In genomic region chr3:178258121-178258520, GRCh38 we compare ENCODE assay signal across 3 cellular contexts.
TF ChIP-seq lines count a peak whose summit lies in the region.

No MANE protein-coding gene starts in this region.

TF ChIP-seq in IMR-90, 13 proteins besides CTCF, POLR2A, EP300 and RAD21:
- TF ChIP-seq NFE2L2 (IDR thresholded peaks at IDR 0.05; ENCODE audit: low read depth, low read length), result no peak
- no peak for TF ChIP-seq USF2 (IDR thresholded peaks at IDR 0.05; ENCODE audit: low read depth, low read length)
- no peak for TF ChIP-seq CHD1 (IDR thresholded peaks at IDR 0.05; ENCODE audit: low read depth, low read length)
- no peak for TF ChIP-seq BHLHE40 (IDR thresholded peaks at IDR 0.05; ENCODE audit: low read depth, low read length)
- TF ChIP-seq SMC3 (IDR thresholded peaks at IDR 0.05; ENCODE audit: low read depth, low read length), result no peak
- no peak for TF ChIP-seq MAZ (IDR thresholded peaks at IDR 0.05; ENCODE audit: borderline replicate concordance, low read depth, low read length)
- no peak for TF ChIP-seq CEBPB (IDR thresholded peaks at IDR 0.05; ENCODE audit: low read depth, low read length)
- TF ChIP-seq RFX5 (IDR thresholded peaks at IDR 0.05; ENCODE audit: low read depth, low read length), result no peak

TF ChIP-seq in K562, 482 proteins besides CTCF, POLR2A, EP300 and RAD21 (continues in another document):
- TF ChIP-seq TCF3 (CRISPR knock-in tag; IDR thresholded peaks at IDR 0.05) (no peak), EHMT2 (IDR thresholded peaks at IDR 0.05) (peak; percentile 70; the same call in 1 of the 2 replicates), CHD4 (IDR thresholded peaks at IDR 0.05; ENCODE audit: insufficient read depth, insufficient replicate concordance, low read depth, low read length, poor library complexity, severe bottlenecking) (no peak), BHLHE40 (IDR thresholded peaks at IDR 0.05; ENCODE audit: low read length) (no peak), ZEB2 (IDR thresholded peaks at IDR 0.05) (peak; percentile 76), HNRNPLL (IDR thresholded peaks at IDR 0.05; ENCODE audit: low read depth, low read length, poor library complexity, severe bottlenecking) (no peak), ZNF592 (IDR thresholded peaks at IDR 0.05) (0 out of 2 replicates have a peak, but pooled peaks have one; percentile 35), CREM (IDR thresholded peaks at IDR 0.05; ENCODE audit: low read depth) (0 out of 2 replicates have a peak, but pooled peaks have one; percentile 53), TRIM24 (IDR thresholded peaks at IDR 0.05) (0 out of 4 replicates have a peak, but pooled peaks of 1 of the 2 experiments have one; percentile 20), MBD2 (IDR thresholded peaks at IDR 0.05; ENCODE audit: borderline replicate concordance, low read depth) (no peak), E2F5 (CRISPR knock-in tag; IDR thresholded peaks at IDR 0.05) (no peak), ZNF655 (CRISPR knock-in tag; IDR thresholded peaks at IDR 0.05) (no peak), MEIS2 (IDR thresholded peaks at IDR 0.05; ENCODE audit: partially characterized antibody) (peak; percentile 3), ZBTB12 (CRISPR knock-in tag; IDR thresholded peaks at IDR 0.05) (no peak), ZNF12 (CRISPR knock-in tag; IDR thresholded peaks at IDR 0.05) (no peak), RBM22 (IDR thresholded peaks at IDR 0.05; ENCODE audit: low read depth, low read length, poor library complexity, severe bottlenecking) (no peak), HMBOX1 (IDR thresholded peaks at IDR 0.05) (no peak)

TF ChIP-seq in H1, 55 proteins besides CTCF, POLR2A, EP300 and RAD21:
- no peak for TF ChIP-seq HDAC6 (IDR thresholded peaks at IDR 0.05; ENCODE audit: low read depth, low read length)
- TF ChIP-seq RXRA (IDR thresholded peaks at IDR 0.05; ENCODE audit: insufficient read depth, low read depth, low read length), result no peak
- no peak for TF ChIP-seq EZH2 (IDR thresholded peaks at IDR 0.05; ENCODE audit: low read depth, low read length, severe bottlenecking)
- no peak for TF ChIP-seq CHD1 (IDR thresholded peaks at IDR 0.05; ENCODE audit: low read depth, low read length)
